14 cellular contexts compared by ENCODE assay signal in genomic region chr6:116512709-116513108, GRCh38. TPM values are rescaled to one million over a fixed set of nuclear protein-coding genes. Genes with fewer than 3 reads are reported as not detected.
A peak's percentile ranks its signal among the peaks of the same experiment; 100 is the strongest.
DNase-seq lines count a peak whose midpoint lies in the region; ATAC-seq, FAIRE-seq and TF ChIP-seq lines count a peak whose summit lies in the region.
"Had no signal": no experiment of that assay in that cellular context is flagged by ENCODE, and none has a peak within 500 bp of the region (broad histone marks: within the 10 kb centered on the region; RNA-seq: fewer than 3 reads in every experiment).

No MANE protein-coding gene starts in this region.

- H3K27ac ChIP-seq in KMS-11 (peak overlapping the region; percentile 69), coronary artery (peak overlapping the region; percentile 77 to 89), lower lobe of right lung (peak overlapping the region; percentile 77), suprapubic skin (peak overlapping the region; percentile 88)

- no peak for ATAC-seq in lower lobe of right lung
- ATAC-seq in HG03342 (IDR thresholded peaks at IDR 0.05; ENCODE audit: unreplicated experiment) = no peak
- no peak for ATAC-seq in GM18520 (IDR thresholded peaks at IDR 0.05; ENCODE audit: unreplicated experiment)

- H3K9me3 ChIP-seq in lower lobe of right lung (no peaks in the 10 kb centered on the region), suprapubic skin (no peaks in the 10 kb centered on the region)

- H3K4me1 ChIP-seq in KMS-11 (ENCODE audit: low read depth, poor library complexity, severe bottlenecking) (peaks cover 15% of the 10 kb centered on the region), lower lobe of right lung (peaks cover 16% of the 10 kb centered on the region), suprapubic skin (no peaks in the 10 kb centered on the region)

- H3K27me3 ChIP-seq in KMS-11 (ENCODE audit: insufficient read depth, low read depth) = no peaks in the 10 kb centered on the region
- H3K27me3 ChIP-seq in lower lobe of right lung (ENCODE audit: low read depth) = no peaks in the 10 kb centered on the region
- H3K27me3 ChIP-seq in suprapubic skin = no peaks in the 10 kb centered on the region

- TF ChIP-seq EP300 in suprapubic skin (IDR thresholded peaks at IDR 0.05) = no peak

- TF ChIP-seq POLR2A in suprapubic skin (IDR thresholded peaks at IDR 0.05) = no peak

- H3K4me3 ChIP-seq in KMS-11 (IDR thresholded peaks at IDR 0.05; ENCODE audit: insufficient read depth, low read depth, low read length) = no peak overlapping the region
- H3K4me3 ChIP-seq in coronary artery = peak overlapping the region; percentile 72
- peak overlapping the region; percentile 45 for H3K4me3 ChIP-seq in lower lobe of right lung
- peak overlapping the region; percentile 33 for H3K4me3 ChIP-seq in suprapubic skin

- intact Hi-C loops in lower lobe of right lung (cut with DNase I) = no loop called here

- no peaks in the 10 kb centered on the region for H4K20me1 ChIP-seq in KMS-11 (ENCODE audit: insufficient read depth)

- H3K36me3 ChIP-seq in KMS-11 (ENCODE audit: insufficient read depth) (no peaks in the 10 kb centered on the region), lower lobe of right lung (peaks cover 6% of the 10 kb centered on the region), suprapubic skin (no peaks in the 10 kb centered on the region)

- H3K79me2 ChIP-seq in KMS-11 (ENCODE audit: insufficient read depth, low read depth) = no peaks in the 10 kb centered on the region

- peak overlapping the region; percentile 92 for H3K4me2 ChIP-seq in KMS-11

- no peak for TF ChIP-seq CTCF in KMS-11 (conservative IDR thresholded peaks at IDR 0.05; ENCODE audit: low read depth, low read length)
- no peak for TF ChIP-seq CTCF in coronary artery (IDR thresholded peaks at IDR 0.05)
- TF ChIP-seq CTCF in lower lobe of right lung (IDR thresholded peaks at IDR 0.05) = no peak
- TF ChIP-seq CTCF in suprapubic skin (IDR thresholded peaks at IDR 0.05) = no peak

- H2AFZ ChIP-seq in KMS-11 (ENCODE audit: low read depth) = peak overlapping the region; percentile 64; the same call in 1 of the 2 replicates

- peak overlapping the region; percentile 44; the same call in 1 of the 2 replicates for H3K9ac ChIP-seq in KMS-11

- DNase-seq in coronary artery (ENCODE audit: low spot score) (no peak), lower lobe of right lung (no peak), suprapubic skin (ENCODE audit: low spot score in 2 of 2) (no peak), HTR-8/SVneo (ENCODE audit: insufficient read length, low spot score) (no peak)
- no peak for DNase-seq in central memory CD4-positive, alpha-beta T cell
- DNase-seq: CD8-positive, alpha-beta memory T cell; NCI-H446 treated with DMSO at 0.1 percent for 48 hours; nephron progenitor cell had no signal

- FAIRE-seq in HTR-8/SVneo (lab: Jason Lieb, UNC) = no peak
- FAIRE-seq: islet of Langerhans had no signal

RNA-seq across cellular contexts. Expression of gene CALHM5, which starts 1.3 kb away (rescaled TPM):
- 1.9 TPM for total RNA-seq in lower lobe of right lung
- total RNA-seq in suprapubic skin = 1 to 10 TPM in 3 of 4 donors, under 1 TPM in 1; 0.89 to 5.9 (median 1.4) TPM
- total RNA-seq: CD8-positive, alpha-beta memory T cell had no signal

RNA-seq across cellular contexts. Expression of gene TRAPPC3L, which starts 32.8 kb away (rescaled TPM):
- not detected for total RNA-seq in lower lobe of right lung
- not detected for total RNA-seq in suprapubic skin
- total RNA-seq: CD8-positive, alpha-beta memory T cell; epithelial cell of proximal tubule had no signal

RNA-seq across cellular contexts. Expression of gene CALHM4, which starts 40.8 kb away (rescaled TPM):
- not detected for total RNA-seq in lower lobe of right lung
- 10 to 100 TPM in 1 of 4 donors, 1 to 10 TPM in 2, not detected in 1; 1.8 to 12.5 (median 2.6) TPM for total RNA-seq in suprapubic skin
- total RNA-seq: CD8-positive, alpha-beta memory T cell; epithelial cell of proximal tubule; M059J had no signal

RNA-seq across cellular contexts. Expression of gene CALHM6, which starts 51.5 kb away (rescaled TPM):
- total RNA-seq in lower lobe of right lung (9.1 TPM), suprapubic skin (1 to 10 TPM in 2 of 4 donors, under 1 TPM in 1, not detected in 1; 0.76 to 4.1 (median 1.2) TPM)

RNA-seq across cellular contexts. Expression of gene RWDD1, which starts 58.6 kb away (rescaled TPM):
- total RNA-seq in lower lobe of right lung (35.9 TPM), suprapubic skin (10 to 100 TPM; 24.6 to 38.1 (median 27.1) TPM)
